16 cellular contexts compared by ENCODE assay signal in the genomic region with DNA sequence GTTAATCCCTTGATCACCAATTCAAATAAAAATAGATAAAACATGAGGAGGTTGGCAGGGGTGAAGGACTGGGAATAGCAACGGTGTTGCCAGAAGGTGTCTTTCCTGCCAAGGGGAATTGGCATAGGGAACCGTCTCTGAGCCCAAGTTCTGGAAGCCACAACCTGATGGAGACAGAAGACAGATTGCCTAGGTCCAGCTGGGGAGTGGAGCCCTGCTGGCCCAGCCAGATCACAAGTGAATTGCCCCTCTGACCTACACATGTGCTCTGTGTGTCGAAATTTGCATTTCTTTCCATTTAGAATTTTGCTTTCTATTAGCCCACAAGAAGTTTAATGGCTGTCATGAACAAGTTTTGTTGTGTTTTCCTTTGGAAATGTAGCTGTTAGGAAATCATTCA.
DNase-seq lines count a peak whose midpoint lies in the region; ATAC-seq and TF ChIP-seq lines count a peak whose summit lies in the region.
"Had no signal": no experiment of that assay in that cellular context is flagged by ENCODE, and none has a peak within 500 bp of the region (broad histone marks: within the 10 kb centered on the region; RNA-seq: fewer than 3 reads in every experiment).

No MANE protein-coding gene starts in this region.

- peak overlapping the region; percentile 56 for H3K4me2 ChIP-seq in OCI-LY7 (ENCODE audit: low read length)
- H3K4me2 ChIP-seq: A549 had no signal

- peak overlapping the region; percentile 85; the same call in 1 of the 2 replicates for H2AFZ ChIP-seq in OCI-LY7 (ENCODE audit: low read length)

- H3K27ac ChIP-seq in right cardiac atrium (ENCODE audit: low read length), result no peak overlapping the region
- peak overlapping the region; percentile 96 for H3K27ac ChIP-seq in OCI-LY7 (ENCODE audit: low read depth, low read length, poor library complexity, severe bottlenecking)
- H3K27ac ChIP-seq: A549 had no signal

- BruUV-seq in OCI-LY7 (replicated peaks; lab: Mats Ljungman, UMichigan), result no TSS peak

- H3K9me3 ChIP-seq in right cardiac atrium (ENCODE audit: control insufficient read depth, low read length), result no peaks in the 10 kb centered on the region
- no peaks in the 10 kb centered on the region for H3K9me3 ChIP-seq in OCI-LY7 (ENCODE audit: low read length)
- H3K9me3 ChIP-seq: A549, HAP-1 had no signal

- no peaks in the 10 kb centered on the region for H3K79me2 ChIP-seq in OCI-LY7 (ENCODE audit: insufficient read depth, low read depth, low read length)

- no peaks in the 10 kb centered on the region for H3K9me2 ChIP-seq in OCI-LY7 (ENCODE audit: insufficient read depth, low read length)

- H4K20me1 ChIP-seq in OCI-LY7 (ENCODE audit: insufficient read depth, low read length), result no peaks in the 10 kb centered on the region

- H3K4me1 ChIP-seq in right cardiac atrium (ENCODE audit: control insufficient read depth, insufficient read depth, low read length) (no peaks in the 10 kb centered on the region), OCI-LY7 (ENCODE audit: insufficient read depth, low read length, poor library complexity, severe bottlenecking) (peaks cover 62% of the 10 kb centered on the region)

- H3K36me3 ChIP-seq in OCI-LY7 (ENCODE audit: insufficient read depth, low read length), result peaks cover 8% of the 10 kb centered on the region
- H3K36me3 ChIP-seq: HAP-1 had no signal

- WGBS in right cardiac atrium, result 52% methylated on average over 3 of the region's 3 CpGs

- ATAC-seq in Right ventricle myocardium superior (ENCODE audit: poor library complexity) (peak; percentile 77), right cardiac atrium (no peak), HG02884 (IDR thresholded peaks at IDR 0.05; ENCODE audit: unreplicated experiment) (no peak)
- ATAC-seq: A549, Panc1 had no signal

- intact Hi-C loops in Right ventricle myocardium superior (cut with DNase I) (no loop called here), right cardiac atrium (cut with DNase I) (no loop called here), OCI-LY7 (cut with micrococcal nuclease; ENCODE audit: unreplicated experiment) (no loop called here)

- CTCF ChIA-PET in OCI-LY7 (lab: Charles Lee; ENCODE audit: unreplicated experiment), result no interaction called here

- H3K4me3 ChIP-seq in right cardiac atrium (ENCODE audit: low read length), result no peak overlapping the region
- no peak overlapping the region for H3K4me3 ChIP-seq in OCI-LY7 (ENCODE audit: low read depth, low read length, poor library complexity, severe bottlenecking)
- no peak overlapping the region for H3K4me3 ChIP-seq in fibroblast of the aortic adventitia (ENCODE audit: low read depth, low read length)
- H3K4me3 ChIP-seq: A549, HAP-1 had no signal

- DNase-seq in Right ventricle myocardium superior (no peak), right cardiac atrium (no peak), OCI-LY7 (ENCODE audit: low spot score) (no peak), fibroblast of the aortic adventitia (ENCODE audit: low read depth) (peak; percentile 15), NCI-H2029 treated with DMSO at 0.1 percent for 48 hours (lab: John Stamatoyannopoulos, UW) (no peak), cortex of kidney (lab: John Stamatoyannopoulos, UW) (no peak)
- DNase-seq: IMR-90, Kasumi-1, NCI-H1105 treated with DMSO at 0.1 percent for 48 hours, NCI-H187, NCI-H748 treated with DMSO at 0.1 percent for 48 hours, SHP77 had no signal

- TF ChIP-seq CTCF in OCI-LY7 (conservative IDR thresholded peaks at IDR 0.05; ENCODE audit: low read length) (no peak), fibroblast of the aortic adventitia (IDR thresholded peaks at IDR 0.05; ENCODE audit: insufficient read depth, low read length) (no peak)

- POLR2A ChIA-PET in OCI-LY7 (lab: Charles Lee), result interaction anchor here (0.7 kb wide), 1 partner anchor 138 kb away, joined by 4 read pairs; no protein-coding TSS in a partner anchor

- H3K27me3 ChIP-seq in right cardiac atrium (ENCODE audit: control insufficient read depth, insufficient read depth), result no peaks in the 10 kb centered on the region
